ENCODE assay signal across 8 cellular contexts in genomic region chr15:59300618-59301139, GRCh38.
DNase-seq lines count a peak whose midpoint lies in the region; ATAC-seq and TF ChIP-seq lines count a peak whose summit lies in the region.

No MANE protein-coding gene starts in this region.

- H3K9me3 ChIP-seq in DOHH2 (ENCODE audit: control insufficient read depth, insufficient read depth, low read length) (no peaks in the 10 kb centered on the region), Peyer's patch (no peaks in the 10 kb centered on the region), endodermal cell (ENCODE audit: control insufficient read depth, low read length) (no peaks in the 10 kb centered on the region), psoas muscle (no peaks in the 10 kb centered on the region)

- H3K36me3 Mint-ChIP-seq in endodermal cell (ENCODE audit: low read depth): peaks cover 3% of the 10 kb centered on the region

- peak in 2 of 3 donors; percentile 65 to 69 for DNase-seq in Peyer's patch
- DNase-seq in endodermal cell: peak; percentile 29
- peak; percentile 42 to 71 for DNase-seq in psoas muscle
- no peak for DNase-seq in G401 (ENCODE audit: low spot score)
- no peak for DNase-seq in stimulated activated CD4-positive, alpha-beta T cell treated with anti-CD3 and anti-CD28 coated beads, Interleukin-15, amount 100 ng/mL, for 24 hours
- DNase-seq in NCI-H446 (lab: John Stamatoyannopoulos, UW): no peak
- DNase-seq in C1 segment of cervical spinal cord (lab: John Stamatoyannopoulos, UW): no peak

- peaks cover 15% of the 10 kb centered on the region for H3K4me1 Mint-ChIP-seq in endodermal cell

- H3K4me1 ChIP-seq in DOHH2 (ENCODE audit: control insufficient read depth, low read length) (peaks cover 47% of the 10 kb centered on the region), Peyer's patch (peaks cover 5 to 36% (median 12%) of the 10 kb centered on the region in 4 donors), endodermal cell (ENCODE audit: control insufficient read depth, insufficient read depth, low read length) (no peaks in the 10 kb centered on the region), psoas muscle (peaks cover 44% of the 10 kb centered on the region)

- H3K9me2 ChIP-seq in DOHH2 (replicated peaks; ENCODE audit: control insufficient read depth, low read length): no peaks in the 10 kb centered on the region

- H3K36me3 ChIP-seq in DOHH2 (ENCODE audit: control insufficient read depth, low read length) (no peaks in the 10 kb centered on the region), Peyer's patch (no peaks in the 10 kb centered on the region), endodermal cell (ENCODE audit: control insufficient read depth, insufficient read depth, low read length) (no peaks in the 10 kb centered on the region), psoas muscle (ENCODE audit: insufficient read depth in 1 of 2, low read depth in 1 of 2) (no peaks in the 10 kb centered on the region)

- peaks cover 52% of the 10 kb centered on the region for H3K79me2 ChIP-seq in DOHH2 (ENCODE audit: control insufficient read depth, low read length)

- H3K27ac Mint-ChIP-seq in endodermal cell: peak overlapping the region; percentile 70

- H3K4me2 ChIP-seq in DOHH2 (ENCODE audit: low read length): peak overlapping the region; percentile 83

- H3K9ac ChIP-seq in endodermal cell (ENCODE audit: extremely low read depth, low read length, poor library complexity, severe bottlenecking): no peak overlapping the region

- no peaks in the 10 kb centered on the region for H3K9me3 Mint-ChIP-seq in endodermal cell

- H3K27me3 ChIP-seq in DOHH2 (ENCODE audit: control insufficient read depth, low read length): no peaks in the 10 kb centered on the region
- H3K27me3 ChIP-seq in Peyer's patch: no peaks in the 10 kb centered on the region
- H3K27me3 ChIP-seq in endodermal cell (ENCODE audit: control insufficient read depth, insufficient read depth, low read length, poor library complexity, severe bottlenecking): no peaks in the 10 kb centered on the region
- H3K27me3 ChIP-seq in psoas muscle (ENCODE audit: insufficient read depth in 3 of 3, low read length in 2 of 3): no peaks in the 10 kb centered on the region

- no peak for TF ChIP-seq CTCF in DOHH2 (IDR thresholded peaks at IDR 0.05; ENCODE audit: low read depth, low read length, poor library complexity, severe bottlenecking)
- TF ChIP-seq CTCF in Peyer's patch (IDR thresholded peaks at IDR 0.05): no peak
- TF ChIP-seq CTCF in endodermal cell (conservative IDR thresholded peaks at IDR 0.05): no peak
- TF ChIP-seq CTCF in psoas muscle (IDR thresholded peaks at IDR 0.05): no peak

- intact Hi-C loops in psoas muscle (cut with DNase I): no loop called here

- H3K27ac ChIP-seq in DOHH2 (ENCODE audit: low read depth, low read length) (peak overlapping the region; percentile 61), Peyer's patch (peak overlapping the region; percentile 37 to 78 (median 62)), endodermal cell (ENCODE audit: low read depth, low read length) (no peak overlapping the region), psoas muscle (peak overlapping the region; percentile 11)

- no peak for TF ChIP-seq POLR2A in Peyer's patch (IDR thresholded peaks at IDR 0.05)

- in situ Hi-C loops in G401 (cut with HindIII; ENCODE audit: low sequenced_read_pairs): no loop called here

- no peak overlapping the region for H3K4me3 Mint-ChIP-seq in endodermal cell

- peak in 1 of 4 donors; percentile 33 for ATAC-seq in psoas muscle

- H3K4me3 ChIP-seq in DOHH2 (ENCODE audit: low read length) (peak overlapping the region; percentile 61), Peyer's patch (peak overlapping the region in 1 of 4 donors; percentile 10), endodermal cell (ENCODE audit: low read length) (no peak overlapping the region), psoas muscle (peak overlapping the region; percentile 12)

- no peaks in the 10 kb centered on the region for H4K20me1 ChIP-seq in DOHH2 (ENCODE audit: control insufficient read depth, insufficient read depth, low read depth, low read length)

- peaks cover 2% of the 10 kb centered on the region; the same call in 1 of the 2 replicates for H3F3A ChIP-seq in DOHH2 (ENCODE audit: control insufficient read depth, insufficient read depth)

- 81 to 92% methylated on average over 2 to 5 of the region's 6 CpGs for WGBS in endodermal cell (ENCODE audit: insufficient coverage in 1 of 2, insufficient read length in 1 of 2), 2 experiments
- WGBS in psoas muscle, 3 donors: 38 to 49% (median 39%) methylated on average over 6 of the region's 6 CpGs

- no peaks in the 10 kb centered on the region for H3K27me3 Mint-ChIP-seq in endodermal cell (ENCODE audit: insufficient read depth)

Comparison
In these comparisons a context has a peak if more than half of its experiments do, and no peak if none do; other contexts are left out.
1. DNase-seq: peak in Peyer's patch (2 of 3), endodermal cell (single experiment) and psoas muscle (2 of 2); none in G401 (single experiment), stimulated activated CD4-positive, alpha-beta T cell treated with anti-CD3 and anti-CD28 coated beads, Interleukin-15, amount 100 ng/mL, for 24 hours (single experiment), NCI-H446 (0 of 2) and C1 segment of cervical spinal cord (0 of 14).